In the genomic region with DNA sequence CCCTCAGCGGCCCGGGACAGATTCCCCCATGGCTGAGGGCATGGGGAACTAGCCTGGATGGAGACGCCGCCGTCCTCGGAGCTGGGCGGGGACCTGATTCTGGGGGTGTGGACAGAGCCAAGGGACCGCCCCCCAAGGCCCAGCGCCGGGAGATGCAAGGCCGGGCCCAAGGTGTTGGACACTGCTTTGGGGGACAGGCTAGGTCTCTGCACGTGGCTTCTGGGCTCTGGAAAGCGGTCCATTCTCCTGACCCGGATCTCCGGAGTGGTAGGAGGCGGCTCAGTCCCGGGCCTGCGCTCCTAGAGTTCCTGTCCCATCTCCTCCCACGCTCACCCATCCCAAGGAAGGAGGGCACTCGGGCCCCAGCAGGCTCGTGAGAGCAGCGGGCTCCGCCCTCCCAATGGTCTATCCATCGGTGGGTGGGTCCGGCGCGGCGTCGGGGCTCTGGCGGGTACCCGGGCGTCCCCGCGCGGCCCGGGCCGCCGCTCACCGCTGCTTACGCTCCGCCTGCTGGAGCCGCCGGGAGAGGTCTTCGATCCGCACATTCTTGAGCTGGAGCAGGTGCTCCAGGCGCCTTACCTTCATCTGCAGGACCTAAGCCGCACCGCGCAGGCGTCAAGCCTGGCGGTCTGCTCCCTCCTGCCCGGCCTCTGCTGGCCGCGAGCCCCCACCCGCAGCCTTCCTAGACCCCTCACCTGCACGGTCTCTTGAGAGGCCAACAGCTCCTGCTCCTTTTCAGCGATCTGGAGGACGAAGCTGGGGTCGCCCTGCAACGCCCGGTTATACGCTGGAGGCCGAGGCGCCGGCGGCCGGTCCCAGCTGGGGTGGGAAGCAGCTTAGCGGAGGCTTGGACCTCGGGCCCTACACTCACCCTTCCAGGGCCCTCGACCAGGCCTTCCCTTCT, we compare ENCODE assay signal across 1 cellular context.
TF ChIP-seq lines count a peak whose summit lies in the region.

No MANE protein-coding gene starts in this region.

TF ChIP-seq in GM12878, 131 proteins besides CTCF, POLR2A, EP300 and RAD21:
- TF ChIP-seq SMARCA5 (IDR thresholded peaks at IDR 0.05) (no peak), MEF2A (IDR thresholded peaks at IDR 0.05; ENCODE audit: insufficient read depth, low read depth, low read length) (no peak), ZNF384 (IDR thresholded peaks at IDR 0.05; ENCODE audit: borderline replicate concordance, low read depth, low read length) (no peak), FOXM1 (IDR thresholded peaks at IDR 0.05; ENCODE audit: low read depth, low read length) (no peak), RUNX3 (IDR thresholded peaks at IDR 0.05; ENCODE audit: low read length) (no peak), ZNF24 (IDR thresholded peaks at IDR 0.05) (no peak), CREM (IDR thresholded peaks at IDR 0.05; ENCODE audit: low read depth) (no peak), SUPT20H (IDR thresholded peaks at IDR 0.05; ENCODE audit: borderline replicate concordance, control insufficient read depth, low read depth, low read length) (no peak)
- TF ChIP-seq, protein P1, sequence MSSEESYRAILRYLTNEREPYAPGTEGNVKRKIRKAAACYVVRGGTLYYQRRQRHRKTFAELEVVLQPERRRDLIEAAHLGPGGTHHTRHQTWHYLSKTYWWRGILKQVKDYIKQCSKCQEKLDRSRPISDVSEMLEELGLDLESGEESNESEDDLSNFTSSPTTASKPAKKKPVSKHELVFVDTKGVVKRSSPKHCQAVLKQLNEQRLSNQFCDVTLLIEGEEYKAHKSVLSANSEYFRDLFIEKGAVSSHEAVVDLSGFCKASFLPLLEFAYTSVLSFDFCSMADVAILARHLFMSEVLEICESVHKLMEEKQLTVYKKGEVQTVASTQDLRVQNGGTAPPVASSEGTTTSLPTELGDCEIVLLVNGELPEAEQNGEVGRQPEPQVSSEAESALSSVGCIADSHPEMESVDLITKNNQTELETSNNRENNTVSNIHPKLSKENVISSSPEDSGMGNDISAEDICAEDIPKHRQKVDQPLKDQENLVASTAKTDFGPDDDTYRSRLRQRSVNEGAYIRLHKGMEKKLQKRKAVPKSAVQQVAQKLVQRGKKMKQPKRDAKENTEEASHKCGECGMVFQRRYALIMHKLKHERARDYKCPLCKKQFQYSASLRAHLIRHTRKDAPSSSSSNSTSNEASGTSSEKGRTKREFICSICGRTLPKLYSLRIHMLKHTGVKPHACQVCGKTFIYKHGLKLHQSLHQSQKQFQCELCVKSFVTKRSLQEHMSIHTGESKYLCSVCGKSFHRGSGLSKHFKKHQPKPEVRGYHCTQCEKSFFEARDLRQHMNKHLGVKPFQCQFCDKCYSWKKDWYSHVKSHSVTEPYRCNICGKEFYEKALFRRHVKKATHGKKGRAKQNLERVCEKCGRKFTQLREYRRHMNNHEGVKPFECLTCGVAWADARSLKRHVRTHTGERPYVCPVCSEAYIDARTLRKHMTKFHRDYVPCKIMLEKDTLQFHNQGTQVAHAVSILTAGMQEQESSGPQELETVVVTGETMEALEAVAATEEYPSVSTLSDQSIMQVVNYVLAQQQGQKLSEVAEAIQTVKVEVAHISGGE (CRISPR knock-in tag; IDR thresholded peaks at IDR 0.05) = no peak
- TF ChIP-seq, protein P2, sequence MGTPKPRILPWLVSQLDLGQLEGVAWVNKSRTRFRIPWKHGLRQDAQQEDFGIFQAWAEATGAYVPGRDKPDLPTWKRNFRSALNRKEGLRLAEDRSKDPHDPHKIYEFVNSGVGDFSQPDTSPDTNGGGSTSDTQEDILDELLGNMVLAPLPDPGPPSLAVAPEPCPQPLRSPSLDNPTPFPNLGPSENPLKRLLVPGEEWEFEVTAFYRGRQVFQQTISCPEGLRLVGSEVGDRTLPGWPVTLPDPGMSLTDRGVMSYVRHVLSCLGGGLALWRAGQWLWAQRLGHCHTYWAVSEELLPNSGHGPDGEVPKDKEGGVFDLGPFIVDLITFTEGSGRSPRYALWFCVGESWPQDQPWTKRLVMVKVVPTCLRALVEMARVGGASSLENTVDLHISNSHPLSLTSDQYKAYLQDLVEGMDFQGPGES (IDR thresholded peaks at IDR 0.05) = no peak
